7 cellular contexts compared by ENCODE assay signal in the genomic region with DNA sequence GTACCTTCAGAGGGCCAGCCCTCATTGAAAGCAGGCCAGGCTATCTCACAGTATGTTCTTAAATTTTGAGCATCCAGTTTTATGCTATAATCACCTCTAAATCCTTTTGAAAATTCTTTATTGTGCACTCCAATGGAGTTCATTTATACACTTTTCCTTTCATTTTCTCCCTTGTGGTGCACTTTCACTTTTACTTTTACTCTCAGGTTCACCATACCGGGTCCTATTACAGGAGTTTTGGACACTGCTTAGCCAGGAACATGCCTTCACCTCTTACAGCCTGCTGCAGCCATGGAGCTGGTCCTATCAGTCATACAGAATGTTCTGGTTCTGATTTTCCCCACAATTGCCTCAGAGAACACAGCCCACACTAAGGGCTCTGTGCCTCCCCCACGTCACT.
A peak's percentile ranks its signal among the peaks of the same experiment; 100 is the strongest.
DNase-seq lines count a peak whose midpoint lies in the region; ATAC-seq lines count a peak whose summit lies in the region.
"Not testable (repeated sequence)": the region's sequence is repeated elsewhere in the genome, so short reads cannot be mapped to it uniquely, and the experiment has no call there.

No MANE protein-coding gene starts in this region.

- not testable (repeated sequence) for H3K27me3 Mint-ChIP-seq in activated CD4-positive, alpha-beta T cell treated with anti-CD3 and anti-CD28 coated beads for 36 hours; effector memory CD8-positive, alpha-beta T cell

- not testable (repeated sequence) for H3K36me3 Mint-ChIP-seq in activated CD4-positive, alpha-beta T cell treated with anti-CD3 and anti-CD28 coated beads for 36 hours (ENCODE audit: low read depth); effector memory CD8-positive, alpha-beta T cell (ENCODE audit: insufficient read depth)

- H3K27ac Mint-ChIP-seq in activated CD4-positive, alpha-beta T cell treated with anti-CD3 and anti-CD28 coated beads for 36 hours; effector memory CD8-positive, alpha-beta T cell: not testable (repeated sequence)

- DNase-seq in activated CD4-positive, alpha-beta T cell treated with anti-CD3 and anti-CD28 coated beads for 36 hours; effector memory CD8-positive, alpha-beta T cell: not testable (repeated sequence)

- not testable (repeated sequence) for H3K4me1 Mint-ChIP-seq in activated CD4-positive, alpha-beta T cell treated with anti-CD3 and anti-CD28 coated beads for 36 hours; effector memory CD8-positive, alpha-beta T cell (ENCODE audit: low read depth in 2 of 2)

- ATAC-seq in GM19025 (IDR thresholded peaks at IDR 0.05; ENCODE audit: low read depth, unreplicated experiment): peak; percentile 65
- ATAC-seq in GM21390 (IDR thresholded peaks at IDR 0.05; ENCODE audit: unreplicated experiment): peak; percentile 78
- peak; percentile 85 for ATAC-seq in HG02623 (IDR thresholded peaks at IDR 0.05; ENCODE audit: unreplicated experiment)
- peak; percentile 73 for ATAC-seq in HG03039 (IDR thresholded peaks at IDR 0.05; ENCODE audit: unreplicated experiment)
- peak; percentile 67 for ATAC-seq in HG03457 (IDR thresholded peaks at IDR 0.05; ENCODE audit: unreplicated experiment)
- peak; percentile 60 for ATAC-seq in activated CD4-positive, alpha-beta T cell treated with anti-CD3 and anti-CD28 coated beads for 36 hours
- ATAC-seq in effector memory CD8-positive, alpha-beta T cell (replicated peaks): peak; percentile 37

- intact Hi-C loops in activated CD4-positive, alpha-beta T cell treated with anti-CD3 and anti-CD28 coated beads for 36 hours (cut with DNase I, micrococcal nuclease): not testable (repeated sequence)

- CTCF ChIA-PET in activated CD4-positive, alpha-beta T cell treated with anti-CD3 and anti-CD28 coated beads for 36 hours (lab: Charles Lee): not testable (repeated sequence)

- POLR2A ChIA-PET in activated CD4-positive, alpha-beta T cell treated with anti-CD3 and anti-CD28 coated beads for 36 hours (lab: Charles Lee): not testable (repeated sequence)

- H3K9me3 Mint-ChIP-seq in activated CD4-positive, alpha-beta T cell treated with anti-CD3 and anti-CD28 coated beads for 36 hours (ENCODE audit: low read depth); effector memory CD8-positive, alpha-beta T cell: not testable (repeated sequence)

- H3K4me3 Mint-ChIP-seq in activated CD4-positive, alpha-beta T cell treated with anti-CD3 and anti-CD28 coated beads for 36 hours; effector memory CD8-positive, alpha-beta T cell: not testable (repeated sequence)
